ENCODE assay signal across 1 cellular context in the genomic region with DNA sequence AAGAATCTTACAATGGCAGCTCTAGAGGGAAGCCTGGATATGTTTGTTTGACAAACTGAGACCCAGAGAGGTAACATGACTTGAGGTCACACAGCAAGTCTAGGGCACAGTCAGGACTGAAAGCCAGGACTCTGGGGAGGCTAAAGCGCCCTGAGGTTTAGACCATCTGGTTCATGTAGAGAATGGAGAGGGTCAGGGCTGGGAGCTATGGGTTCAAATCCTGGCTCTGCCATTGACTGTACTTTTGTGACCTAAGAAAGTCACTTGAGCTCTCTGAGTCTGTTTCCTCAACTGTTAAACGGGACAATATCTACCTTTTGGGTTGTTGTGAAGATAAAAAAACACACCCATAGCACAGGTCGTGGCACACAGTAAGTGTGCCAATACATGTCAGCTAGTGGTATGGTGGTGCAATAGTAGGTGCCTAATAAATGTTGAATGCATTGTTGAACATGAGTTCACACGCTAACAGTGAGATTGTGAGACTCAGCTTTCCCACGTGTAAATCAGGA.
TF ChIP-seq lines count a peak whose summit lies in the region.

No MANE protein-coding gene starts in this region.

TF ChIP-seq in HepG2, 621 proteins besides CTCF, POLR2A, EP300 and RAD21 (continued from another document and continues in another):
- TF ChIP-seq, protein P1, sequence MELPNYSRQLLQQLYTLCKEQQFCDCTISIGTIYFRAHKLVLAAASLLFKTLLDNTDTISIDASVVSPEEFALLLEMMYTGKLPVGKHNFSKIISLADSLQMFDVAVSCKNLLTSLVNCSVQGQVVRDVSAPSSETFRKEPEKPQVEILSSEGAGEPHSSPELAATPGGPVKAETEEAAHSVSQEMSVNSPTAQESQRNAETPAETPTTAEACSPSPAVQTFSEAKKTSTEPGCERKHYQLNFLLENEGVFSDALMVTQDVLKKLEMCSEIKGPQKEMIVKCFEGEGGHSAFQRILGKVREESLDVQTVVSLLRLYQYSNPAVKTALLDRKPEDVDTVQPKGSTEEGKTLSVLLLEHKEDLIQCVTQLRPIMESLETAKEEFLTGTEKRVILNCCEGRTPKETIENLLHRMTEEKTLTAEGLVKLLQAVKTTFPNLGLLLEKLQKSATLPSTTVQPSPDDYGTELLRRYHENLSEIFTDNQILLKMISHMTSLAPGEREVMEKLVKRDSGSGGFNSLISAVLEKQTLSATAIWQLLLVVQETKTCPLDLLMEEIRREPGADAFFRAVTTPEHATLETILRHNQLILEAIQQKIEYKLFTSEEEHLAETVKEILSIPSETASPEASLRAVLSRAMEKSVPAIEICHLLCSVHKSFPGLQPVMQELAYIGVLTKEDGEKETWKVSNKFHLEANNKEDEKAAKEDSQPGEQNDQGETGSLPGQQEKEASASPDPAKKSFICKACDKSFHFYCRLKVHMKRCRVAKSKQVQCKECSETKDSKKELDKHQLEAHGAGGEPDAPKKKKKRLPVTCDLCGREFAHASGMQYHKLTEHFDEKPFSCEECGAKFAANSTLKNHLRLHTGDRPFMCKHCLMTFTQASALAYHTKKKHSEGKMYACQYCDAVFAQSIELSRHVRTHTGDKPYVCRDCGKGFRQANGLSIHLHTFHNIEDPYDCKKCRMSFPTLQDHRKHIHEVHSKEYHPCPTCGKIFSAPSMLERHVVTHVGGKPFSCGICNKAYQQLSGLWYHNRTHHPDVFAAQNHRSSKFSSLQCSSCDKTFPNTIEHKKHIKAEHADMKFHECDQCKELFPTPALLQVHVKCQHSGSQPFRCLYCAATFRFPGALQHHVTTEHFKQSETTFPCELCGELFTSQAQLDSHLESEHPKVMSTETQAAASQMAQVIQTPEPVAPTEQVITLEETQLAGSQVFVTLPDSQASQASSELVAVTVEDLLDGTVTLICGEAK (IDR thresholded peaks at IDR 0.05) = no peak
- TF ChIP-seq, protein P1 (CRISPR knock-in tag; IDR thresholded peaks at IDR 0.05) = no peak
- TF ChIP-seq HOXA3 (CRISPR knock-in tag; IDR thresholded peaks at IDR 0.05) = no peak
- TF ChIP-seq ZNF225 (CRISPR knock-in tag; IDR thresholded peaks at IDR 0.05) = no peak
- TF ChIP-seq TOE1 (CRISPR knock-in tag; IDR thresholded peaks at IDR 0.05) = no peak
- TF ChIP-seq BCL3 (CRISPR knock-in tag; IDR thresholded peaks at IDR 0.05) = no peak
- no peak; the same call in 1 of the 2 replicates for TF ChIP-seq MYNN (CRISPR knock-in tag; IDR thresholded peaks at IDR 0.05; ENCODE audit: low read depth)
- TF ChIP-seq, protein P2, sequence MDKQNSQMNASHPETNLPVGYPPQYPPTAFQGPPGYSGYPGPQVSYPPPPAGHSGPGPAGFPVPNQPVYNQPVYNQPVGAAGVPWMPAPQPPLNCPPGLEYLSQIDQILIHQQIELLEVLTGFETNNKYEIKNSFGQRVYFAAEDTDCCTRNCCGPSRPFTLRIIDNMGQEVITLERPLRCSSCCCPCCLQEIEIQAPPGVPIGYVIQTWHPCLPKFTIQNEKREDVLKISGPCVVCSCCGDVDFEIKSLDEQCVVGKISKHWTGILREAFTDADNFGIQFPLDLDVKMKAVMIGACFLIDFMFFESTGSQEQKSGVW (CRISPR knock-in tag; IDR thresholded peaks at IDR 0.05; ENCODE audit: borderline replicate concordance) = no peak
- no peak for TF ChIP-seq AHR (CRISPR knock-in tag; IDR thresholded peaks at IDR 0.05)
- TF ChIP-seq NFYB (CRISPR knock-in tag; IDR thresholded peaks at IDR 0.05) = no peak
- TF ChIP-seq HMGXB4 (CRISPR knock-in tag; IDR thresholded peaks at IDR 0.05; ENCODE audit: borderline replicate concordance in 1 of 2, low read depth in 1 of 2) = 0 out of 4 replicates have a peak, but pooled peaks of 1 of the 2 experiments have one; percentile 2
- TF ChIP-seq ZNF678 (CRISPR knock-in tag; IDR thresholded peaks at IDR 0.05) = 0 out of 2 replicates have a peak, but pooled peaks have one; percentile 24
- TF ChIP-seq TRIM22 (IDR thresholded peaks at IDR 0.05) = no peak
- TF ChIP-seq BORCS8-MEF2B (CRISPR knock-in tag; IDR thresholded peaks at IDR 0.05) = no peak
- TF ChIP-seq GATAD1 (CRISPR knock-in tag; IDR thresholded peaks at IDR 0.05) = no peak; the same call in 1 of the 2 replicates
- TF ChIP-seq YEATS2 (CRISPR knock-in tag; IDR thresholded peaks at IDR 0.05; ENCODE audit: borderline replicate concordance) = no peak
- TF ChIP-seq ZNF121 (CRISPR knock-in tag; IDR thresholded peaks at IDR 0.05) = peak; percentile 44; the same call in 1 of the 2 replicates
- no peak for TF ChIP-seq ZBTB34 (CRISPR knock-in tag; IDR thresholded peaks at IDR 0.05)
- no peak for TF ChIP-seq HNF1A (IDR thresholded peaks at IDR 0.05; ENCODE audit: low read depth)
- TF ChIP-seq HNF1A (CRISPR knock-in tag; IDR thresholded peaks at IDR 0.05; ENCODE audit: borderline replicate concordance) = no peak
- TF ChIP-seq NFATC3 (CRISPR knock-in tag; IDR thresholded peaks at IDR 0.05) = no peak; the same call in 1 of the 2 replicates
- no peak for TF ChIP-seq RORA (CRISPR knock-in tag; IDR thresholded peaks at IDR 0.05)
- TF ChIP-seq ZBTB26 (CRISPR knock-in tag; IDR thresholded peaks at IDR 0.05; ENCODE audit: borderline replicate concordance) = no peak
- no peak for TF ChIP-seq MBNL3 (CRISPR knock-in tag; conservative IDR thresholded peaks at IDR 0.05)
- peak; percentile 100 for TF ChIP-seq ZKSCAN8 (CRISPR knock-in tag; IDR thresholded peaks at IDR 0.05; ENCODE audit: borderline replicate concordance)
- no peak for TF ChIP-seq REL (CRISPR knock-in tag; conservative IDR thresholded peaks at IDR 0.05)
- TF ChIP-seq, protein P3, sequence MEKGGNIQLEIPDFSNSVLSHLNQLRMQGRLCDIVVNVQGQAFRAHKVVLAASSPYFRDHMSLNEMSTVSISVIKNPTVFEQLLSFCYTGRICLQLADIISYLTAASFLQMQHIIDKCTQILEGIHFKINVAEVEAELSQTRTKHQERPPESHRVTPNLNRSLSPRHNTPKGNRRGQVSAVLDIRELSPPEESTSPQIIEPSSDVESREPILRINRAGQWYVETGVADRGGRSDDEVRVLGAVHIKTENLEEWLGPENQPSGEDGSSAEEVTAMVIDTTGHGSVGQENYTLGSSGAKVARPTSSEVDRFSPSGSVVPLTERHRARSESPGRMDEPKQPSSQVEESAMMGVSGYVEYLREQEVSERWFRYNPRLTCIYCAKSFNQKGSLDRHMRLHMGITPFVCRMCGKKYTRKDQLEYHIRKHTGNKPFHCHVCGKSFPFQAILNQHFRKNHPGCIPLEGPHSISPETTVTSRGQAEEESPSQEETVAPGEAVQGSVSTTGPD (CRISPR knock-in tag; IDR thresholded peaks at IDR 0.05) = no peak
